In genomic region chr20:40657526-40657925, GRCh38 we compare ENCODE assay signal across 18 cellular contexts. TPM values are rescaled to one million over a fixed set of nuclear protein-coding genes. Genes with fewer than 3 reads are reported as not detected.
"Had no signal": no experiment of that assay in that cellular context is flagged by ENCODE, and none has a peak within 500 bp of the region (broad histone marks: within the 10 kb centered on the region; RNA-seq: fewer than 3 reads in every experiment).

No MANE protein-coding gene starts in this region.

- H3K36me3 ChIP-seq: vagina had no signal

- ATAC-seq: activated T-helper 17 cell treated with anti-CD3 and anti-CD28 coated beads, Interleukin-2, amount 50 U/mL, for 72 hours; esophagus mucosa; stimulated activated naive CD8-positive, alpha-beta T cell treated with anti-CD3 and anti-CD28 coated beads, Interleukin-15, Interleukin-2, amounts not matched to agents 100 U/mL and 50 U/mL, for 24 hours had no signal

- H3K27me3 Mint-ChIP-seq: activated CD4-positive, alpha-beta memory T cell treated with anti-CD3 and anti-CD28 coated beads, Interleukin-2, amount 10 ng/mL, durations not matched to agents 7 days and 5 days had no signal

- H3K27ac Mint-ChIP-seq: activated CD4-positive, alpha-beta memory T cell treated with anti-CD3 and anti-CD28 coated beads, Interleukin-2, amount 10 ng/mL, durations not matched to agents 7 days and 5 days; activated naive CD8-positive, alpha-beta T cell treated with anti-CD3 and anti-CD28 coated beads for 36 hours; activated T-helper 17 cell treated with anti-CD3 and anti-CD28 coated beads, Interleukin-2, amount 50 U/mL, for 72 hours had no signal

- H3K4me1 Mint-ChIP-seq: activated CD4-positive, alpha-beta memory T cell treated with anti-CD3 and anti-CD28 coated beads, Interleukin-2, amount 10 ng/mL, durations not matched to agents 7 days and 5 days; activated naive CD8-positive, alpha-beta T cell treated with anti-CD3 and anti-CD28 coated beads for 36 hours; activated T-helper 17 cell treated with anti-CD3 and anti-CD28 coated beads, Interleukin-2, amount 50 U/mL, for 72 hours had no signal

- DNase-seq: activated CD4-positive, alpha-beta memory T cell treated with anti-CD3 and anti-CD28 coated beads, Interleukin-2, amount 10 ng/mL, durations not matched to agents 7 days and 5 days; activated CD4-positive, alpha-beta T cell treated with anti-CD3 and anti-CD28 coated beads for 48 hours; activated CD4-positive, CD25-positive, alpha-beta regulatory T cell; activated naive CD4-positive, alpha-beta T cell; activated naive CD8-positive, alpha-beta T cell treated with anti-CD3 and anti-CD28 coated beads for 36 hours; activated T-cell treated with anti-CD3 and anti-CD28 coated beads, Interleukin-2, amount 50 U/mL, for 1 hour; cerebellar nuclear complex; cortex of kidney; foreskin melanocyte; occipital lobe; stimulated activated naive CD8-positive, alpha-beta T cell treated with anti-CD3 and anti-CD28 coated beads, Interleukin-15, Interleukin-2, amounts not matched to agents 100 U/mL and 50 U/mL, for 24 hours; T1000; trophoblast cell had no signal

- H3K4me3 ChIP-seq: skin epidermis, vagina had no signal

- H3K27ac ChIP-seq: vagina had no signal

- FAIRE-seq: keratinocyte had no signal

- H3K36me3 Mint-ChIP-seq: activated naive CD8-positive, alpha-beta T cell treated with anti-CD3 and anti-CD28 coated beads for 36 hours had no signal

- H3K9me3 ChIP-seq: vagina had no signal

- H3K9me3 Mint-ChIP-seq: activated CD4-positive, alpha-beta memory T cell treated with anti-CD3 and anti-CD28 coated beads, Interleukin-2, amount 10 ng/mL, durations not matched to agents 7 days and 5 days; activated naive CD8-positive, alpha-beta T cell treated with anti-CD3 and anti-CD28 coated beads for 36 hours; activated T-helper 17 cell treated with anti-CD3 and anti-CD28 coated beads, Interleukin-2, amount 50 U/mL, for 72 hours had no signal

- H3K27me3 ChIP-seq: vagina had no signal

- H3K4me3 Mint-ChIP-seq: activated CD4-positive, alpha-beta memory T cell treated with anti-CD3 and anti-CD28 coated beads, Interleukin-2, amount 10 ng/mL, durations not matched to agents 7 days and 5 days; activated naive CD8-positive, alpha-beta T cell treated with anti-CD3 and anti-CD28 coated beads for 36 hours; activated T-helper 17 cell treated with anti-CD3 and anti-CD28 coated beads, Interleukin-2, amount 50 U/mL, for 72 hours had no signal

RNA-seq across cellular contexts. Expression of gene MAFB, which starts 31.5 kb away (rescaled TPM):
- total RNA-seq: activated naive CD8-positive, alpha-beta T cell treated with anti-CD3 and anti-CD28 coated beads for 36 hours; activated T-helper 17 cell treated with anti-CD3 and anti-CD28 coated beads, Interleukin-2, amount 50 U/mL, for 72 hours had no signal
